In the genomic region with DNA sequence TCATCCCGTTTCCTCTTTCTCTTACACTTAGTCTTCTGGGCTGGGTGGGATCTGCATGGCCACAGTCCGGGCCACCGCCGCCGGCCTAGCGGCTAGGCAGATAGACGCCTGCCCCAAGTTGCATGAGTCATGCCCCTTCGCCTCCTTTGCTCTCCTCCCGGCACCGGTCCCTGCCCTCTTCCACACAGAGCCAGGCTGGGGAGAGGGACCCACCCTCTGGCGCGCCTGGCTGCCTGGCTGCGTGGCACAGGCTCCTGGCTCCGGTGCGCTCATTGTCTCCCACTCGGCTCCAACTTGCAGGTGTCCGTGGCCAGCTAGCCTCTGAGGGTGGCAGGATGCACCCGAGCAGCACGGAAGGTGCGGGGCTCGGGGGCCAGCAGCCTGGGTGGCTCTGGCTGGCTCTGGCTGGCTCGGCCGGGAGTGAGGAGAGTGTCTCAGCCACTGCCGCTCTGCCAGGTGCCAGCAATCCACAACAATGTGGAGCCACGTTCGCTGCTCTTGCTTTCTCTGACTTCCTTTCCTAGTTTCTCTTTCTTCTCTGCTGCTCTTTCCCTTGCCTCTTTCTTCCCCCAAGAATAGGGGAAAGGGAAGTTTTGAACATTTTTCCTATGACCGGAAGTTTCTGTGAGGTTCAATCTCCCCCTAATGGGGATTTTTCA, we compare ENCODE assay signal across 17 cellular contexts. TPM values are rescaled to one million over a fixed set of nuclear protein-coding genes. Genes with fewer than 3 reads are reported as not detected.
A peak's percentile ranks its signal among the peaks of the same experiment; 100 is the strongest.
DNase-seq lines count a peak whose midpoint lies in the region; ATAC-seq, FAIRE-seq and TF ChIP-seq lines count a peak whose summit lies in the region.
"Had no signal": no experiment of that assay in that cellular context is flagged by ENCODE, and none has a peak within 500 bp of the region (broad histone marks: within the 10 kb centered on the region; RNA-seq: fewer than 3 reads in every experiment).

No MANE protein-coding gene starts in this region.

- no peak overlapping the region for H3K4ac ChIP-seq in neuronal stem cell (ENCODE audit: low read length)

- ATAC-seq in HG03565 (IDR thresholded peaks at IDR 0.05; ENCODE audit: unreplicated experiment) (no peak), GM18873 (IDR thresholded peaks at IDR 0.05; ENCODE audit: low FRiP score, unreplicated experiment) (no peak), HG02642 (IDR thresholded peaks at IDR 0.05; ENCODE audit: poor library complexity, unreplicated experiment) (no peak)

- H3K36me3 ChIP-seq in endodermal cell (ENCODE audit: control insufficient read depth, insufficient read depth, low read length) (peaks cover 76% of the 10 kb centered on the region), neuronal stem cell (replicated peaks in 1 of 2; ENCODE audit: control insufficient read depth in 2 of 2, insufficient read depth in 2 of 2, low read length in 2 of 2) (peaks cover 14 to 48% of the 10 kb centered on the region in 2 donors)

- WGBS in endodermal cell (ENCODE audit: insufficient coverage in 1 of 2, insufficient read length in 1 of 2), 2 experiments, result 95 to 99% methylated on average over 17 to 27 of the region's 27 CpGs
- no CpG with 5 or more reads among the region's 27 CpGs for WGBS in neuronal stem cell (ENCODE audit: extremely low coverage in 2 of 2, insufficient read length in 2 of 2, insufficient replicate concordance in 1 of 2), 2 donors

- H2BK120ac ChIP-seq in neuronal stem cell (ENCODE audit: low read depth, low read length), result no peak overlapping the region

- H3K79me1 ChIP-seq in neuronal stem cell (ENCODE audit: low read depth, low read length), result peaks cover 4% of the 10 kb centered on the region

- H3K4me2 ChIP-seq in neuronal stem cell (ENCODE audit: insufficient read depth, low read length, poor library complexity, severe bottlenecking), result no peak overlapping the region

- H3K4me1 Mint-ChIP-seq in HFFc6 (ENCODE audit: low read depth) (peaks cover 16% of the 10 kb centered on the region), endodermal cell (peaks cover 6% of the 10 kb centered on the region)

- peaks cover 2% of the 10 kb centered on the region; the same call in 1 of the 2 replicates for H3K27me3 Mint-ChIP-seq in HFFc6 (ENCODE audit: insufficient read depth)
- H3K27me3 Mint-ChIP-seq in endodermal cell (ENCODE audit: insufficient read depth), result no peaks in the 10 kb centered on the region
- H3K27me3 Mint-ChIP-seq: CD4-positive, alpha-beta memory T cell had no signal

- H3K4me3 ChIP-seq in endodermal cell (ENCODE audit: low read length) (peak overlapping the region; percentile 49), neuronal stem cell (ENCODE audit: low read length in 2 of 2) (no peak overlapping the region)
- H3K4me3 ChIP-seq: SJCRH30 had no signal

- CTCF ChIA-PET in HEK293T (lab: Yijun Ruan, JAX), result no interaction called here

- POLR2A ChIA-PET in HEK293T (lab: Yijun Ruan, JAX), result no interaction called here

- no peak overlapping the region for H3K9ac ChIP-seq in endodermal cell (ENCODE audit: extremely low read depth, low read length, poor library complexity, severe bottlenecking)
- H3K9ac ChIP-seq in neuronal stem cell (ENCODE audit: low read depth, low read length, poor library complexity), result peak overlapping the region; percentile 18

- TF ChIP-seq POLR2A in GM12891 (IDR thresholded peaks at IDR 0.05; ENCODE audit: low read depth, low read length), result no peak

- no peaks in the 10 kb centered on the region for H3K4me1 ChIP-seq in endodermal cell (ENCODE audit: control insufficient read depth, insufficient read depth, low read length)
- H3K4me1 ChIP-seq in neuronal stem cell (ENCODE audit: control insufficient read depth in 2 of 2, insufficient read depth in 1 of 2, low read depth in 1 of 2, low read length in 2 of 2), result no peaks in the 10 kb centered on the region
- H3K4me1 ChIP-seq: SJCRH30 had no signal

- FAIRE-seq in GM12891 (lab: Jason Lieb, UNC), result no peak
- FAIRE-seq: D721Med had no signal

- H3K9me3 Mint-ChIP-seq in HFFc6 (peaks cover 82% of the 10 kb centered on the region), endodermal cell (peaks cover 86% of the 10 kb centered on the region)

- no peak overlapping the region for H4K8ac ChIP-seq in neuronal stem cell (ENCODE audit: low read depth, low read length)

- H3K27ac ChIP-seq in endodermal cell (ENCODE audit: low read depth, low read length) (no peak overlapping the region), neuronal stem cell (replicated peaks; ENCODE audit: low read length) (no peak overlapping the region)
- H3K27ac ChIP-seq: SJCRH30 had no signal

- TF ChIP-seq CTCF in HFFc6 (IDR thresholded peaks at IDR 0.05) (no peak), endodermal cell (conservative IDR thresholded peaks at IDR 0.05) (no peak)

- H3K4me3 Mint-ChIP-seq in HFFc6 (no peak overlapping the region), endodermal cell (no peak overlapping the region)
- H3K4me3 Mint-ChIP-seq: CD4-positive, alpha-beta memory T cell had no signal

- H3K14ac ChIP-seq in neuronal stem cell (ENCODE audit: low read length), result peak overlapping the region; percentile 17

- no peak overlapping the region for H2AFZ ChIP-seq in neuronal stem cell (ENCODE audit: low read length)

- no peak overlapping the region for H4K91ac ChIP-seq in neuronal stem cell (ENCODE audit: low read depth, low read length, poor library complexity)

- peak overlapping the region; percentile 12; the same call in 1 of the 2 replicates for H3K27ac Mint-ChIP-seq in HFFc6
- H3K27ac Mint-ChIP-seq in endodermal cell, result peak overlapping the region; percentile 70
- H3K27ac Mint-ChIP-seq: CD4-positive, alpha-beta memory T cell had no signal

- H2BK5ac ChIP-seq in neuronal stem cell (ENCODE audit: low read length), result no peak overlapping the region

- H3K23ac ChIP-seq in neuronal stem cell (ENCODE audit: low read depth, low read length, poor library complexity), result no peak overlapping the region

- no peaks in the 10 kb centered on the region for H3K27me3 ChIP-seq in endodermal cell (ENCODE audit: control insufficient read depth, insufficient read depth, low read length, poor library complexity, severe bottlenecking)
- no peaks in the 10 kb centered on the region for H3K27me3 ChIP-seq in neuronal stem cell (ENCODE audit: control insufficient read depth in 3 of 3, insufficient read depth in 3 of 3, low read depth in 1 of 3, low read length in 3 of 3)
- H3K27me3 ChIP-seq: SJCRH30 had no signal

- no peak overlapping the region for H2BK15ac ChIP-seq in neuronal stem cell (ENCODE audit: low read length)

- peaks cover 82% of the 10 kb centered on the region for H3K36me3 Mint-ChIP-seq in HFFc6 (ENCODE audit: low read depth)
- H3K36me3 Mint-ChIP-seq in endodermal cell (ENCODE audit: low read depth), result peaks cover 85% of the 10 kb centered on the region

- no peak overlapping the region for H2BK12ac ChIP-seq in neuronal stem cell (ENCODE audit: low read length)

- no peak overlapping the region for H3K18ac ChIP-seq in neuronal stem cell (ENCODE audit: low read length)

- peaks cover 82% of the 10 kb centered on the region for H3K9me3 ChIP-seq in endodermal cell (ENCODE audit: control insufficient read depth, low read length)
- H3K9me3 ChIP-seq in neuronal stem cell (replicated peaks in 1 of 2; ENCODE audit: control insufficient read depth in 2 of 2, insufficient read depth in 1 of 2, low read depth in 1 of 2, low read length in 2 of 2), result peaks cover 27 to 77% of the 10 kb centered on the region in 2 donors

- H2AK5ac ChIP-seq in neuronal stem cell (ENCODE audit: low read depth, low read length), result no peak overlapping the region

- DNase-seq in GM12891 (ENCODE audit: insufficient read length, low spot score) (no peak), HFFc6 (no peak), endodermal cell (peak; percentile 93), neuronal stem cell (ENCODE audit: low spot score) (no peak), HEK293T (ENCODE audit: extremely low spot score) (no peak)
- DNase-seq: ACHN; CD4-positive, alpha-beta memory T cell; NCI-H1092; NCI-H1694; NCI-H345; NCI-H526 treated with DMSO at 0.1 percent for 48 hours; SJCRH30 had no signal

TF ChIP-seq in GM12891, 5 proteins besides CTCF, POLR2A, EP300 and RAD21:
- TF ChIP-seq SPI1 (IDR thresholded peaks at IDR 0.05; ENCODE audit: low read depth, low read length) (no peak), PAX5 (IDR thresholded peaks at IDR 0.05; ENCODE audit: insufficient read depth, low read length, severe bottlenecking) (no peak), POLR2AphosphoS5 (IDR thresholded peaks at IDR 0.05; ENCODE audit: low read depth, low read length) (0 out of 2 replicates have a peak, but pooled peaks have one; percentile 28), POU2F2 (IDR thresholded peaks at IDR 0.05; ENCODE audit: low read depth, low read length) (no peak)

TF ChIP-seq in HEK293T, 16 proteins besides CTCF, POLR2A, EP300 and RAD21:
- TF ChIP-seq FOXM1 (IDR thresholded peaks at IDR 0.05; ENCODE audit: borderline replicate concordance), result no peak
TF ChIP-seq in HEK293T: peak in this region for 0.

RNA-seq across cellular contexts. Expression of gene MTHFS, which starts 22.4 kb away (rescaled TPM):
- 32.0 TPM for polyA plus RNA-seq in GM12891 (2012; ENCODE audit: low read depth, missing spikeins)
- 10 to 100 TPM; 18.5 to 23.0 (median 21.1) TPM for total RNA-seq in HFFc6 (2021; fragmentation: NEBNext Ultra II Directional; extraction: Animal tissue kit (Norgen Biotek cat#: 25700))
- total RNA-seq in endodermal cell, result 10 to 100 TPM; 28.2 to 33.6 TPM
- polyA plus RNA-seq in endodermal cell (2013, experiment 1 of 2), result 21.2 TPM
- 19.2 TPM for polyA plus RNA-seq in endodermal cell (2013, experiment 2 of 2)
- 13.0 TPM for polyA plus RNA-seq in neuronal stem cell (2013, experiment 1 of 2)
- polyA plus RNA-seq in neuronal stem cell (2013, experiment 2 of 2), result 13.3 TPM

RNA-seq across cellular contexts. Expression of gene BCL2A1, which starts 51.8 kb away (rescaled TPM):
- 258 TPM for polyA plus RNA-seq in GM12891 (2012; ENCODE audit: low read depth, missing spikeins)
- total RNA-seq in HFFc6 (2021; fragmentation: NEBNext Ultra II Directional; extraction: Animal tissue kit (Norgen Biotek cat#: 25700)), result under 1 TPM in 2 of 6 experiments, not detected in 4; 0.27 to 0.46 TPM
- total RNA-seq in endodermal cell, result not detected
- polyA plus RNA-seq in endodermal cell (2013, experiment 1 of 2), result not detected
- not detected for polyA plus RNA-seq in endodermal cell (2013, experiment 2 of 2)
- polyA plus RNA-seq in neuronal stem cell (2013, experiment 1 of 2), result 0.06 TPM
- polyA plus RNA-seq in neuronal stem cell (2013, experiment 2 of 2), result 0.08 TPM
- total RNA-seq: H4, SJCRH30 had no signal
